In the genomic region with DNA sequence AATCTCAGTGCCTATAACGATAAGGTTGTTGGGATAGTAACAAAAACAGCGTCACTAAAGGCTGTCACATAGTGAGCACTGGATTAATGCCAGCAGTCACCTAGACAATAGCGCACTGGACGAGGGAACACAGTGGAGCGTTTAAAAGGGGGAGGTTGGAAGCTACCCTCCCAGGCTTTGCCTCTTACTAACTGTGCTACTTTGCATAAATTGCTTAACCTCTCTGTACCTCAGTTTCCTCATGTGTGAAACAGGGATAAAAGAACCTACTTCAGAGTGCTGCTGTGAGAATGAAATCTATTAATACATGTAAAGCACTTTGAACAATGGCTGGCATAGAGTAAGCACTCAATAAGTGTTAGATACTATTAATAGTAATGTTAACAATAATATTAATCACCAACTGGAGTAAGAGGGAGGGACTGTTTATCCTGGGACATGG, we compare ENCODE assay signal across 8 cellular contexts. TPM values are rescaled to one million over a fixed set of nuclear protein-coding genes. Genes with fewer than 3 reads are reported as not detected.
DNase-seq lines count a peak whose midpoint lies in the region; ATAC-seq and TF ChIP-seq lines count a peak whose summit lies in the region.

No MANE protein-coding gene starts in this region.

- peak overlapping the region; percentile 69 for H3K4me3 ChIP-seq in coronary artery
- no peak overlapping the region for H3K4me3 ChIP-seq in naive thymus-derived CD4-positive, alpha-beta T cell (ENCODE audit: low read length)

- H3K4me3 Mint-ChIP-seq in CD4-positive, alpha-beta T cell: no peak overlapping the region
- no peak overlapping the region for H3K4me3 Mint-ChIP-seq in naive thymus-derived CD4-positive, alpha-beta T cell

- H3K27me3 Mint-ChIP-seq in CD4-positive, alpha-beta T cell: no peaks in the 10 kb centered on the region
- H3K27me3 Mint-ChIP-seq in naive thymus-derived CD4-positive, alpha-beta T cell: no peaks in the 10 kb centered on the region

- peaks cover 77% of the 10 kb centered on the region for H3K36me3 Mint-ChIP-seq in CD4-positive, alpha-beta T cell (ENCODE audit: low read depth)
- H3K36me3 Mint-ChIP-seq in naive thymus-derived CD4-positive, alpha-beta T cell: peaks cover 12 to 52% (median 28%) of the 10 kb centered on the region in 5 donors

- CTCF ChIA-PET in CD4-positive, alpha-beta T cell (lab: Charles Lee): interaction anchor here (0.9 kb wide), 1 partner anchor 11 kb away, joined by 3 read pairs; no protein-coding TSS in a partner anchor
- CTCF ChIA-PET in naive thymus-derived CD4-positive, alpha-beta T cell (lab: Charles Lee): no interaction called here

- H3K4me1 ChIP-seq in naive thymus-derived CD4-positive, alpha-beta T cell (ENCODE audit: control insufficient read depth in 2 of 2, insufficient read depth in 2 of 2, low read length in 2 of 2): peaks cover 12 to 49% of the 10 kb centered on the region in 2 donors

- H3K9me3 Mint-ChIP-seq in CD4-positive, alpha-beta T cell: no peaks in the 10 kb centered on the region
- no peaks in the 10 kb centered on the region for H3K9me3 Mint-ChIP-seq in naive thymus-derived CD4-positive, alpha-beta T cell

- DNase-seq in CD4-positive, alpha-beta T cell: no peak
- DNase-seq in NCI-H2029 treated with DMSO at 0.1 percent for 48 hours (lab: John Stamatoyannopoulos, UW) (peak; percentile 77), coronary artery (ENCODE audit: low spot score) (no peak), SIG-M5 treated with dmso at 0.1 percent for 504 hours (lab: John Stamatoyannopoulos, UW; ENCODE audit: unreplicated experiment) (no peak), DMS114 treated with DMSO at 0.1 percent for 48 hours (lab: John Stamatoyannopoulos, UW; ENCODE audit: unreplicated experiment) (no peak)
- DNase-seq in naive thymus-derived CD4-positive, alpha-beta T cell: no peak
- no peak for DNase-seq in stimulated activated CD4-positive, alpha-beta T cell treated with anti-CD3 and anti-CD28 coated beads, Interleukin-15, amount 100 ng/mL, for 24 hours

- no peak for ATAC-seq in CD4-positive, alpha-beta T cell (ENCODE audit: poor library complexity)
- no peak for ATAC-seq in naive thymus-derived CD4-positive, alpha-beta T cell
- ATAC-seq in GM18498 (IDR thresholded peaks at IDR 0.05; ENCODE audit: unreplicated experiment): no peak

- H3K27ac ChIP-seq in CD4-positive, alpha-beta T cell (ENCODE audit: low read depth, low read length): no peak overlapping the region
- peak overlapping the region; percentile 95 to 96 for H3K27ac ChIP-seq in coronary artery
- peak overlapping the region; percentile 22 for H3K27ac ChIP-seq in naive thymus-derived CD4-positive, alpha-beta T cell (ENCODE audit: low read depth, low read length)

- peaks cover 81% of the 10 kb centered on the region for H3K4me1 Mint-ChIP-seq in CD4-positive, alpha-beta T cell (ENCODE audit: low read depth)
- H3K4me1 Mint-ChIP-seq in naive thymus-derived CD4-positive, alpha-beta T cell: peaks cover 48 to 89% (median 79%) of the 10 kb centered on the region in 7 donors

- H3K27me3 ChIP-seq in CD4-positive, alpha-beta T cell (ENCODE audit: control insufficient read depth, insufficient read depth, low read length): no peaks in the 10 kb centered on the region
- no peaks in the 10 kb centered on the region for H3K27me3 ChIP-seq in naive thymus-derived CD4-positive, alpha-beta T cell (ENCODE audit: control insufficient read depth in 2 of 2, insufficient read depth in 2 of 2, low read length in 2 of 2)

- no peaks in the 10 kb centered on the region for H3K9me3 ChIP-seq in CD4-positive, alpha-beta T cell (ENCODE audit: control insufficient read depth, low read length)
- H3K9me3 ChIP-seq in naive thymus-derived CD4-positive, alpha-beta T cell (ENCODE audit: control insufficient read depth in 2 of 3, low read length in 3 of 3): no peaks in the 10 kb centered on the region

- POLR2A ChIA-PET in CD4-positive, alpha-beta T cell (lab: Charles Lee): no interaction called here
- POLR2A ChIA-PET in naive thymus-derived CD4-positive, alpha-beta T cell (lab: Charles Lee): interaction anchor here (1.1 kb wide), 1 partner anchor 38 kb away, joined by 3 read pairs; no protein-coding TSS in a partner anchor

- peaks cover 0 to 46% (median 0%) of the 10 kb centered on the region in 3 experiments for H3K36me3 ChIP-seq in naive thymus-derived CD4-positive, alpha-beta T cell (ENCODE audit: control insufficient read depth in 2 of 3, insufficient read depth in 3 of 3, low read length in 3 of 3)

- TF ChIP-seq CTCF in CD4-positive, alpha-beta T cell (IDR thresholded peaks at IDR 0.05): no peak
- no peak for TF ChIP-seq CTCF in coronary artery (IDR thresholded peaks at IDR 0.05)

- intact Hi-C loops in CD4-positive, alpha-beta T cell (cut with DNase I, micrococcal nuclease): no loop called here
- intact Hi-C loops in naive thymus-derived CD4-positive, alpha-beta T cell (cut with micrococcal nuclease): no loop called here

- H3K27ac Mint-ChIP-seq in CD4-positive, alpha-beta T cell: peak overlapping the region; percentile 72
- H3K27ac Mint-ChIP-seq in naive thymus-derived CD4-positive, alpha-beta T cell: peak overlapping the region in 5 of 9 donors; percentile 24 to 65 (median 47)

RNA-seq across cellular contexts. Expression of a gene that starts 10.5 kb away (rescaled TPM):
- total RNA-seq in CD4-positive, alpha-beta T cell: 10 to 100 TPM; 11.8 to 11.9 TPM
- 100 to 1,000 TPM in 1 of 5 experiments, 10 to 100 TPM in 4; 15.0 to 111 (median 19.4) TPM for total RNA-seq in naive thymus-derived CD4-positive, alpha-beta T cell
- 10 to 100 TPM; 11.5 to 12.7 TPM for polyA plus RNA-seq in naive thymus-derived CD4-positive, alpha-beta T cell

RNA-seq across cellular contexts. Expression of a gene that starts 27.0 kb away (rescaled TPM):
- total RNA-seq in CD4-positive, alpha-beta T cell: under 1 TPM; 0.85 to 0.89 TPM
- total RNA-seq in naive thymus-derived CD4-positive, alpha-beta T cell: 10 to 100 TPM in 1 of 5 experiments, under 1 TPM in 4; 0.16 to 84.3 (median 0.43) TPM
- polyA plus RNA-seq in naive thymus-derived CD4-positive, alpha-beta T cell: under 1 TPM in 1 of 2 donors, not detected in 1; 0.09 TPM
